ENCODE assay signal across 14 cellular contexts in the genomic region with DNA sequence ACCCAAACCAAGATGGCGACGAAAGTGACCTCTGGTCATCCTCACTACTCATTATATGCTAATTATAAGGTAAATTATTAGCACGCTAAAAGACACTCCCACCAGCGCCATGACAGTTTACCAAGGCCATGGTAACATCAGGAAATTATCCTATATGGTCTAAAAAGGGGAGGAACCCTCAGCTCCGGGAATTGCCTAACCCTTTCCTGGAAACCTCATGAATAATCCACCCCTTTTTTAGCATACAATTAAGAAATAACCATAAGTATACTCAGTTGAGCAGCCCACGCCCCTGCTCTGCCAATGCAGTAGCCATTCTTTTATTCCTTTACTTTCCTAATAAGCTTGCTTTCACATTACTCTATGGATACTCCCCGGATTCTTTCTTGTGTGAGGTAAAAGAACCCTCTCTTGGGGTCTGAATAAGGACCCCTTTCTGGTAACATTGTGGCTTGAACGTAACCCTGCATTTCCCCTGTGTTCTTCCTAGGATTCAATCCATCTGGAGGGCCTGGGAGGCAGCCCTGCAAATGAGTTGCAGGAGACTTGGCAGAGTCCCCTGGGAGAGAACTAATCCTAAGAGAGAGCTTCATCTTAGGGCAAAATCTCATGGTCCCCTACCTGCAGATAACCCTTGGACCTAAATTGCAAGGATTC.
"Had no signal": no experiment of that assay in that cellular context is flagged by ENCODE, and none has a peak within 500 bp of the region (broad histone marks: within the 10 kb centered on the region; RNA-seq: fewer than 3 reads in every experiment).

No MANE protein-coding gene starts in this region.

- H3K9me3 Mint-ChIP-seq: nephron; stimulated activated memory B cell treated with anti-CD40 and anti-IgM and Interleukin-4, amounts not matched to agents 10 μg/mL and 1 μg/mL and 100 μg/mL, for 72 hours had no signal

- H3K27ac Mint-ChIP-seq: progenitor cell of endocrine pancreas; stimulated activated memory B cell treated with anti-CD40 and anti-IgM and Interleukin-4, amounts not matched to agents 10 μg/mL and 1 μg/mL and 100 μg/mL, for 72 hours had no signal

- H3K9me3 ChIP-seq: mucosa of descending colon, tibial artery had no signal

- H3K4me3 Mint-ChIP-seq: activated naive CD8-positive, alpha-beta T cell treated with anti-CD3 and anti-CD28 coated beads for 36 hours; nephron; stimulated activated memory B cell treated with anti-CD40 and anti-IgM and Interleukin-4, amounts not matched to agents 10 μg/mL and 1 μg/mL and 100 μg/mL, for 72 hours had no signal

- ATAC-seq: esophagus mucosa; mucosa of descending colon; right cardiac atrium; stimulated activated memory B cell treated with anti-CD40 and anti-IgM and Interleukin-4, amounts not matched to agents 10 μg/mL and 1 μg/mL and 100 μg/mL, for 72 hours had no signal

- H3K27ac ChIP-seq: tibial artery had no signal

- H3K4me1 ChIP-seq: tibial artery had no signal

- DNase-seq: activated gamma-delta T cell; activated naive CD8-positive, alpha-beta T cell treated with anti-CD3 and anti-CD28 coated beads for 36 hours; activated T-cell treated with anti-CD3 and anti-CD28 coated beads for 4 hours; mammary epithelial cell; mucosa of descending colon; occipital lobe; right cardiac atrium; T1000; tibial artery had no signal

- H3K4me3 ChIP-seq: mucosa of descending colon, smooth muscle cell, tibial artery had no signal

- H3K4me2 ChIP-seq: smooth muscle cell had no signal

- H3K36me3 ChIP-seq: tibial artery had no signal

- H3K36me3 Mint-ChIP-seq: stimulated activated memory B cell treated with anti-CD40 and anti-IgM and Interleukin-4, amounts not matched to agents 10 μg/mL and 1 μg/mL and 100 μg/mL, for 72 hours had no signal
